ENCODE assay signal across 8 cellular contexts in genomic region chr1:180515857-180516388, GRCh38. TPM values are rescaled to one million over a fixed set of nuclear protein-coding genes. Genes with fewer than 3 reads are reported as not detected.
A peak's percentile ranks its signal among the peaks of the same experiment; 100 is the strongest.
DNase-seq lines count a peak whose midpoint lies in the region; ATAC-seq and TF ChIP-seq lines count a peak whose summit lies in the region.

No MANE protein-coding gene starts in this region.

- H3K4me2 ChIP-seq in PC-9: no peak overlapping the region

- BruUV-seq in PC-9 (replicated peaks; lab: Mats Ljungman, UMichigan): no TSS peak

- H4K20me1 ChIP-seq in PC-9 (ENCODE audit: insufficient read depth): no peaks in the 10 kb centered on the region

- CTCF ChIA-PET in PC-9 (lab: Charles Lee): interaction anchor here (0.6 to 1.7 kb wide), 5 partner anchors 136 to 549 kb away, joined by 3 to 16 read pairs (median 4); no protein-coding TSS in a partner anchor

- TF ChIP-seq CTCF in PC-9 (conservative IDR thresholded peaks at IDR 0.05): peak; percentile 86
- TF ChIP-seq CTCF in neural crest cell (conservative IDR thresholded peaks at IDR 0.05): peak; percentile 94
- peak; percentile 69 to 84 (median 78) for TF ChIP-seq CTCF in tibial nerve (IDR thresholded peaks at IDR 0.05)

- H3K4me3 Mint-ChIP-seq in activated T-cell treated with anti-CD3 and anti-CD28 coated beads, Interleukin-2, amount 50 U/mL, for 24 hours: no peak overlapping the region
- no peak overlapping the region for H3K4me3 Mint-ChIP-seq in neural crest cell

- H3K27ac ChIP-seq in PC-9 (no peak overlapping the region), tibial nerve (peak overlapping the region in 1 of 4 donors; percentile 14)

- H3K79me2 ChIP-seq in PC-9 (ENCODE audit: low read depth): no peaks in the 10 kb centered on the region

- H3K36me3 Mint-ChIP-seq in activated T-cell treated with anti-CD3 and anti-CD28 coated beads, Interleukin-2, amount 50 U/mL, for 24 hours (ENCODE audit: low read depth): no peaks in the 10 kb centered on the region
- peaks cover 3% of the 10 kb centered on the region for H3K36me3 Mint-ChIP-seq in neural crest cell (ENCODE audit: low read depth)

- no peak overlapping the region for H3K27ac Mint-ChIP-seq in activated T-cell treated with anti-CD3 and anti-CD28 coated beads, Interleukin-2, amount 50 U/mL, for 24 hours
- no peak overlapping the region for H3K27ac Mint-ChIP-seq in neural crest cell (ENCODE audit: unreplicated experiment)

- no peaks in the 10 kb centered on the region for H3K27me3 Mint-ChIP-seq in activated T-cell treated with anti-CD3 and anti-CD28 coated beads, Interleukin-2, amount 50 U/mL, for 24 hours
- H3K27me3 Mint-ChIP-seq in neural crest cell (ENCODE audit: low read depth): no peaks in the 10 kb centered on the region

- no peaks in the 10 kb centered on the region for H3K4me1 ChIP-seq in PC-9 (replicated peaks; ENCODE audit: insufficient read depth)
- peaks cover 0 to 8% (median 0%) of the 10 kb centered on the region in 4 donors for H3K4me1 ChIP-seq in tibial nerve

- intact Hi-C loops in PC-9 (cut with micrococcal nuclease; ENCODE audit: unreplicated experiment): loop anchor here (2.0 to 5.0 kb wide), 4 partner anchors 116 to 911 kb away; partner anchors contain the start of gene XPR1

- POLR2A ChIA-PET in PC-9 (lab: Charles Lee; ENCODE audit: unreplicated experiment): no interaction called here

- DNase-seq in DMS79 treated with DMSO at 0.1 percent for 48 hours (lab: John Stamatoyannopoulos, UW): peak; percentile 92
- DNase-seq in Kasumi-1 (lab: John Stamatoyannopoulos, UW): peak; percentile 79 to 90
- DNase-seq in PC-9: peak; percentile 43 to 54
- DNase-seq in activated T-cell treated with anti-CD3 and anti-CD28 coated beads, Interleukin-2, amount 50 U/mL, for 24 hours: peak; percentile 46
- peak; percentile 70 for DNase-seq in fibroblast of gingiva (ENCODE audit: low read depth)
- peak; percentile 68 for DNase-seq in neural crest cell (ENCODE audit: low read depth, low spot score)
- DNase-seq in tibial nerve (ENCODE audit: low spot score in 2 of 2): peak; percentile 37 to 76

- no peaks in the 10 kb centered on the region for H3K9me2 ChIP-seq in PC-9 (ENCODE audit: insufficient read depth)

- peak in 1 of 2 donors; percentile 40 for TF ChIP-seq EP300 in tibial nerve (IDR thresholded peaks at IDR 0.05)

- H3K9me3 ChIP-seq in PC-9 (ENCODE audit: insufficient read depth, low read depth): no peaks in the 10 kb centered on the region
- no peaks in the 10 kb centered on the region for H3K9me3 ChIP-seq in tibial nerve

- no peaks in the 10 kb centered on the region for H3K27me3 ChIP-seq in PC-9 (ENCODE audit: insufficient read depth, low read depth)
- H3K27me3 ChIP-seq in tibial nerve: no peaks in the 10 kb centered on the region

- H3K4me3 ChIP-seq in PC-9: no peak overlapping the region
- no peak overlapping the region for H3K4me3 ChIP-seq in tibial nerve

- no peak for TF ChIP-seq POLR2A in tibial nerve (IDR thresholded peaks at IDR 0.05)

- peaks cover 3% of the 10 kb centered on the region for H3K4me1 Mint-ChIP-seq in activated T-cell treated with anti-CD3 and anti-CD28 coated beads, Interleukin-2, amount 50 U/mL, for 24 hours (ENCODE audit: low read depth)
- peaks cover 6% of the 10 kb centered on the region for H3K4me1 Mint-ChIP-seq in neural crest cell

- no peaks in the 10 kb centered on the region for H3K36me3 ChIP-seq in PC-9 (ENCODE audit: low read depth)
- no peaks in the 10 kb centered on the region for H3K36me3 ChIP-seq in tibial nerve

- 7 to 8% methylated on average over 8 of the region's 8 CpGs for WGBS in tibial nerve, 2 donors

- no peak overlapping the region for H2AFZ ChIP-seq in PC-9

- peak; percentile 86 for ATAC-seq in GM21717 (IDR thresholded peaks at IDR 0.05; ENCODE audit: unreplicated experiment)

- peaks cover 5% of the 10 kb centered on the region; the same call in 1 of the 2 replicates for H3F3A ChIP-seq in PC-9 (ENCODE audit: insufficient read depth, low read depth)

- H3K9me3 Mint-ChIP-seq in activated T-cell treated with anti-CD3 and anti-CD28 coated beads, Interleukin-2, amount 50 U/mL, for 24 hours: no peaks in the 10 kb centered on the region
- peaks cover 8% of the 10 kb centered on the region for H3K9me3 Mint-ChIP-seq in neural crest cell

RNA-seq across cellular contexts. Expression of gene ACBD6, which starts 13.5 kb away (rescaled TPM):
- total RNA-seq in PC-9 (2021): 52.2 and 61.0 TPM in 2 replicates
- total RNA-seq in neural crest cell: 56.4 and 59.1 TPM in 2 replicates
- total RNA-seq in tibial nerve: 10 to 100 TPM; 55.7 to 61.8 (median 57.2) TPM

RNA-seq across cellular contexts. Expression of gene OVAAL, which starts 42.8 kb away (rescaled TPM):
- total RNA-seq in PC-9 (2021) (not detected in 2 replicates), neural crest cell (not detected in 2 replicates), tibial nerve (not detected)
